1 cellular context compared by ENCODE assay signal in the genomic region with DNA sequence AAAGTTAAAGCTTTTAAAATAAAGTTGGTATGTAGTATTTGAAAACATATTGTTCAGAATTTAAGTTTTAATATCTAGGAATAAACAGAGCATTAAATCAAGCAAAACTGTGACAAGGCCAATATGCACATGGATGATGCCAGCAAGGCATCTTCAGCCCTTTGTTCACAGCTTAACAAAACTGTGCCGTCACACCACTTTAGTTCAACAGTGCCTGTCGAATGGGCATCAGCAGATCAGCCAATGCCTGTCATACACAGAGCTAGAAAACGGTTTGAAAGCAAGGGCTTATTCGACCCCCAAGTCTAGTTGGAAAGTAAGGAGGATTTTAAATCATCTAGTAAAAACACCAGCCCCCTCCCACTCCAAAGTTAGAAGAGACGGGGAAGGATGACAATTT.
TF ChIP-seq lines count a peak whose summit lies in the region.

No MANE protein-coding gene starts in this region.

TF ChIP-seq in IMR-90, 13 proteins besides CTCF, POLR2A, EP300 and RAD21 (continued from another document):
- no peak for TF ChIP-seq SMC3 (IDR thresholded peaks at IDR 0.05; ENCODE audit: low read depth, low read length)
- TF ChIP-seq MAFK (IDR thresholded peaks at IDR 0.05; ENCODE audit: low read depth, low read length) = no peak
- TF ChIP-seq, protein P1, sequence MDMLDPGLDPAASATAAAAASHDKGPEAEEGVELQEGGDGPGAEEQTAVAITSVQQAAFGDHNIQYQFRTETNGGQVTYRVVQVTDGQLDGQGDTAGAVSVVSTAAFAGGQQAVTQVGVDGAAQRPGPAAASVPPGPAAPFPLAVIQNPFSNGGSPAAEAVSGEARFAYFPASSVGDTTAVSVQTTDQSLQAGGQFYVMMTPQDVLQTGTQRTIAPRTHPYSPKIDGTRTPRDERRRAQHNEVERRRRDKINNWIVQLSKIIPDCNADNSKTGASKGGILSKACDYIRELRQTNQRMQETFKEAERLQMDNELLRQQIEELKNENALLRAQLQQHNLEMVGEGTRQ (IDR thresholded peaks at IDR 0.05; ENCODE audit: low read depth, low read length) = no peak
- TF ChIP-seq CHD1 (IDR thresholded peaks at IDR 0.05; ENCODE audit: low read depth, low read length) = no peak
- TF ChIP-seq CEBPB (IDR thresholded peaks at IDR 0.05; ENCODE audit: low read depth, low read length) = no peak
- TF ChIP-seq RFX5 (IDR thresholded peaks at IDR 0.05; ENCODE audit: low read depth, low read length) = no peak
- TF ChIP-seq, protein P2, sequence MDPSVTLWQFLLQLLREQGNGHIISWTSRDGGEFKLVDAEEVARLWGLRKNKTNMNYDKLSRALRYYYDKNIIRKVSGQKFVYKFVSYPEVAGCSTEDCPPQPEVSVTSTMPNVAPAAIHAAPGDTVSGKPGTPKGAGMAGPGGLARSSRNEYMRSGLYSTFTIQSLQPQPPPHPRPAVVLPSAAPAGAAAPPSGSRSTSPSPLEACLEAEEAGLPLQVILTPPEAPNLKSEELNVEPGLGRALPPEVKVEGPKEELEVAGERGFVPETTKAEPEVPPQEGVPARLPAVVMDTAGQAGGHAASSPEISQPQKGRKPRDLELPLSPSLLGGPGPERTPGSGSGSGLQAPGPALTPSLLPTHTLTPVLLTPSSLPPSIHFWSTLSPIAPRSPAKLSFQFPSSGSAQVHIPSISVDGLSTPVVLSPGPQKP (IDR thresholded peaks at IDR 0.05; ENCODE audit: borderline replicate concordance, low read depth, low read length) = no peak
- TF ChIP-seq RCOR1 (IDR thresholded peaks at IDR 0.05; ENCODE audit: insufficient replicate concordance, low read length) = no peak
- TF ChIP-seq MXI1 (IDR thresholded peaks at IDR 0.05; ENCODE audit: borderline replicate concordance, low read depth, low read length) = no peak
